Comparison of ENCODE assay signal across 1 cellular context in the genomic region with DNA sequence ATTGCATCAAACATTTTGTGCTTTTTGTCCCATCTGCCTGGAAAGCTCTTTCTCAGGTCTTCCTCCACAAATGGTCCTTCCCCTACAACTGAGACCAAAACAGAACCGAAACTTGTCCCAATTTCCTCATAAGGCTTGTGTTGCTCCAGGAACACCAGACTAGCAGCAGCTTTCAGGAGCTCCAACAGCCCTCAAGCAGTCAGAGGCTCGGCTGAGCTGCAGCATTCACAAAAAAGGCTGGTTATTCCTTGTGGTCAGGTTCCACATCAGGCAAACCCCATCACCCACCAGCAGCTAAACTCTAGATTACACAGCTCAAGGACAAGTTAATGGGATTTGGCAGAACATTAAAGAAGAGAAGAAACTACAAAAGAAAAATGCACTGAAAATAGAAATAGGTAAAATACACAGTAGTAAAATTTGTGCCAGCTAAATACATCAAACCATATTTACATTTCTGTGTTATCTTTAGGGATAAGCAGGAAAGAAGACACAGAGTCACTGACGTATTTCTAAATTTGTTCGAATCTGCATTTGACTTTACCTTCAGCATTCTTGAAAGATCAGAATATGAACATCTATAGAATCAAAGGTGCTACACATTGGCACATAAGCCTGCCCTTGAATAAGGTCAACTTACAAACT.
TF ChIP-seq lines count a peak whose summit lies in the region.

No MANE protein-coding gene starts in this region.

TF ChIP-seq in HepG2, 621 proteins besides CTCF, POLR2A, EP300 and RAD21 (continued from another document and continues in another):
- TF ChIP-seq, protein P1, sequence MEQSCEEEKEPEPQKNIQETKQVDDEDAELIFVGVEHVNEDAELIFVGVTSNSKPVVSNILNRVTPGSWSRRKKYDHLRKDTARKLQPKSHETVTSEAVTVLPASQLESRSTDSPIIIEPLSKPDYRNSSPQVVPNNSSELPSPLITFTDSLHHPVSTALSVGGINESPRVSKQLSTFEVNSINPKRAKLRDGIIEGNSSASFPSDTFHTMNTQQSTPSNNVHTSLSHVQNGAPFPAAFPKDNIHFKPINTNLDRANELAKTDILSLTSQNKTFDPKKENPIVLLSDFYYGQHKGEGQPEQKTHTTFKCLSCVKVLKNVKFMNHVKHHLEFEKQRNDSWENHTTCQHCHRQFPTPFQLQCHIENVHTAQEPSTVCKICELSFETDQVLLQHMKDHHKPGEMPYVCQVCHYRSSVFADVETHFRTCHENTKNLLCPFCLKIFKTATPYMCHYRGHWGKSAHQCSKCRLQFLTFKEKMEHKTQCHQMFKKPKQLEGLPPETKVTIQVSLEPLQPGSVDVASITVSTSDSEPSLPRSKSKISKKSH (CRISPR knock-in tag; IDR thresholded peaks at IDR 0.05; ENCODE audit: borderline replicate concordance), result no peak
- TF ChIP-seq, protein P2, sequence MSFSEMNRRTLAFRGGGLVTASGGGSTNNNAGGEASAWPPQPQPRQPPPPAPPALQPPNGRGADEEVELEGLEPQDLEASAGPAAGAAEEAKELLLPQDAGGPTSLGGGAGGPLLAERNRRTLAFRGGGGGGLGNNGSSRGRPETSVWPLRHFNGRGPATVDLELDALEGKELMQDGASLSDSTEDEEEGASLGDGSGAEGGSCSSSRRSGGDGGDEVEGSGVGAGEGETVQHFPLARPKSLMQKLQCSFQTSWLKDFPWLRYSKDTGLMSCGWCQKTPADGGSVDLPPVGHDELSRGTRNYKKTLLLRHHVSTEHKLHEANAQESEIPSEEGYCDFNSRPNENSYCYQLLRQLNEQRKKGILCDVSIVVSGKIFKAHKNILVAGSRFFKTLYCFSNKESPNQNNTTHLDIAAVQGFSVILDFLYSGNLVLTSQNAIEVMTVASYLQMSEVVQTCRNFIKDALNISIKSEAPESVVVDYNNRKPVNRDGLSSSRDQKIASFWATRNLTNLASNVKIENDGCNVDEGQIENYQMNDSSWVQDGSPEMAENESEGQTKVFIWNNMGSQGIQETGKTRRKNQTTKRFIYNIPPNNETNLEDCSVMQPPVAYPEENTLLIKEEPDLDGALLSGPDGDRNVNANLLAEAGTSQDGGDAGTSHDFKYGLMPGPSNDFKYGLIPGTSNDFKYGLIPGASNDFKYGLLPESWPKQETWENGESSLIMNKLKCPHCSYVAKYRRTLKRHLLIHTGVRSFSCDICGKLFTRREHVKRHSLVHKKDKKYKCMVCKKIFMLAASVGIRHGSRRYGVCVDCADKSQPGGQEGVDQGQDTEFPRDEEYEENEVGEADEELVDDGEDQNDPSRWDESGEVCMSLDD (CRISPR knock-in tag; IDR thresholded peaks at IDR 0.05; ENCODE audit: borderline replicate concordance), result 0 out of 2 replicates have a peak, but pooled peaks have one; percentile 36
- TF ChIP-seq ZNF143 (CRISPR knock-in tag; IDR thresholded peaks at IDR 0.05) (no peak), MYNN (CRISPR knock-in tag; IDR thresholded peaks at IDR 0.05; ENCODE audit: low read depth) (no peak), ELF3 (CRISPR knock-in tag; IDR thresholded peaks at IDR 0.05) (peak; percentile 72; the same call in 1 of the 2 replicates), DMAP1 (CRISPR knock-in tag; IDR thresholded peaks at IDR 0.05) (no peak), NFYC (CRISPR knock-in tag; IDR thresholded peaks at IDR 0.05) (no peak), ZNF124 (CRISPR knock-in tag; IDR thresholded peaks at IDR 0.05) (peak; percentile 26; the same call in 1 of the 2 replicates), HOXA3 (CRISPR knock-in tag; IDR thresholded peaks at IDR 0.05) (no peak; the same call in 1 of the 2 replicates), ZZZ3 (CRISPR knock-in tag; IDR thresholded peaks at IDR 0.05; ENCODE audit: borderline replicate concordance) (no peak), ZNF136 (CRISPR knock-in tag; IDR thresholded peaks at IDR 0.05; ENCODE audit: low read depth) (0 out of 2 replicates have a peak, but pooled peaks have one; percentile 14), ARNT2 (CRISPR knock-in tag; IDR thresholded peaks at IDR 0.05; ENCODE audit: low read depth) (no peak), IRX3 (CRISPR knock-in tag; IDR thresholded peaks at IDR 0.05; ENCODE audit: borderline replicate concordance, low read depth) (no peak), ZNF460 (CRISPR knock-in tag; IDR thresholded peaks at IDR 0.05; ENCODE audit: borderline replicate concordance) (no peak), ZNF562 (CRISPR knock-in tag; IDR thresholded peaks at IDR 0.05; ENCODE audit: borderline replicate concordance) (no peak), CENPT (CRISPR knock-in tag; IDR thresholded peaks at IDR 0.05; ENCODE audit: low read depth) (no peak), SP140L (CRISPR knock-in tag; IDR thresholded peaks at IDR 0.05; ENCODE audit: borderline replicate concordance) (no peak), NFE2 (CRISPR knock-in tag; IDR thresholded peaks at IDR 0.05) (no peak), MIER2 (CRISPR knock-in tag; IDR thresholded peaks at IDR 0.05) (no peak; the same call in 1 of the 2 replicates), ZNF343 (CRISPR knock-in tag; IDR thresholded peaks at IDR 0.05) (no peak), SMC3 (IDR thresholded peaks at IDR 0.05; ENCODE audit: low read length) (no peak), JUNB (CRISPR knock-in tag; IDR thresholded peaks at IDR 0.05; ENCODE audit: borderline replicate concordance) (peak; percentile 62; the same call in 1 of the 2 replicates), TARDBP (CRISPR knock-in tag; IDR thresholded peaks at IDR 0.05) (no peak), ZNF34 (CRISPR knock-in tag; IDR thresholded peaks at IDR 0.05; ENCODE audit: borderline replicate concordance) (no peak), SETDB1 (CRISPR knock-in tag; IDR thresholded peaks at IDR 0.05; ENCODE audit: borderline replicate concordance) (no peak), ZNF235 (CRISPR knock-in tag; IDR thresholded peaks at IDR 0.05; ENCODE audit: borderline replicate concordance) (no peak)
- TF ChIP-seq, protein P3, sequence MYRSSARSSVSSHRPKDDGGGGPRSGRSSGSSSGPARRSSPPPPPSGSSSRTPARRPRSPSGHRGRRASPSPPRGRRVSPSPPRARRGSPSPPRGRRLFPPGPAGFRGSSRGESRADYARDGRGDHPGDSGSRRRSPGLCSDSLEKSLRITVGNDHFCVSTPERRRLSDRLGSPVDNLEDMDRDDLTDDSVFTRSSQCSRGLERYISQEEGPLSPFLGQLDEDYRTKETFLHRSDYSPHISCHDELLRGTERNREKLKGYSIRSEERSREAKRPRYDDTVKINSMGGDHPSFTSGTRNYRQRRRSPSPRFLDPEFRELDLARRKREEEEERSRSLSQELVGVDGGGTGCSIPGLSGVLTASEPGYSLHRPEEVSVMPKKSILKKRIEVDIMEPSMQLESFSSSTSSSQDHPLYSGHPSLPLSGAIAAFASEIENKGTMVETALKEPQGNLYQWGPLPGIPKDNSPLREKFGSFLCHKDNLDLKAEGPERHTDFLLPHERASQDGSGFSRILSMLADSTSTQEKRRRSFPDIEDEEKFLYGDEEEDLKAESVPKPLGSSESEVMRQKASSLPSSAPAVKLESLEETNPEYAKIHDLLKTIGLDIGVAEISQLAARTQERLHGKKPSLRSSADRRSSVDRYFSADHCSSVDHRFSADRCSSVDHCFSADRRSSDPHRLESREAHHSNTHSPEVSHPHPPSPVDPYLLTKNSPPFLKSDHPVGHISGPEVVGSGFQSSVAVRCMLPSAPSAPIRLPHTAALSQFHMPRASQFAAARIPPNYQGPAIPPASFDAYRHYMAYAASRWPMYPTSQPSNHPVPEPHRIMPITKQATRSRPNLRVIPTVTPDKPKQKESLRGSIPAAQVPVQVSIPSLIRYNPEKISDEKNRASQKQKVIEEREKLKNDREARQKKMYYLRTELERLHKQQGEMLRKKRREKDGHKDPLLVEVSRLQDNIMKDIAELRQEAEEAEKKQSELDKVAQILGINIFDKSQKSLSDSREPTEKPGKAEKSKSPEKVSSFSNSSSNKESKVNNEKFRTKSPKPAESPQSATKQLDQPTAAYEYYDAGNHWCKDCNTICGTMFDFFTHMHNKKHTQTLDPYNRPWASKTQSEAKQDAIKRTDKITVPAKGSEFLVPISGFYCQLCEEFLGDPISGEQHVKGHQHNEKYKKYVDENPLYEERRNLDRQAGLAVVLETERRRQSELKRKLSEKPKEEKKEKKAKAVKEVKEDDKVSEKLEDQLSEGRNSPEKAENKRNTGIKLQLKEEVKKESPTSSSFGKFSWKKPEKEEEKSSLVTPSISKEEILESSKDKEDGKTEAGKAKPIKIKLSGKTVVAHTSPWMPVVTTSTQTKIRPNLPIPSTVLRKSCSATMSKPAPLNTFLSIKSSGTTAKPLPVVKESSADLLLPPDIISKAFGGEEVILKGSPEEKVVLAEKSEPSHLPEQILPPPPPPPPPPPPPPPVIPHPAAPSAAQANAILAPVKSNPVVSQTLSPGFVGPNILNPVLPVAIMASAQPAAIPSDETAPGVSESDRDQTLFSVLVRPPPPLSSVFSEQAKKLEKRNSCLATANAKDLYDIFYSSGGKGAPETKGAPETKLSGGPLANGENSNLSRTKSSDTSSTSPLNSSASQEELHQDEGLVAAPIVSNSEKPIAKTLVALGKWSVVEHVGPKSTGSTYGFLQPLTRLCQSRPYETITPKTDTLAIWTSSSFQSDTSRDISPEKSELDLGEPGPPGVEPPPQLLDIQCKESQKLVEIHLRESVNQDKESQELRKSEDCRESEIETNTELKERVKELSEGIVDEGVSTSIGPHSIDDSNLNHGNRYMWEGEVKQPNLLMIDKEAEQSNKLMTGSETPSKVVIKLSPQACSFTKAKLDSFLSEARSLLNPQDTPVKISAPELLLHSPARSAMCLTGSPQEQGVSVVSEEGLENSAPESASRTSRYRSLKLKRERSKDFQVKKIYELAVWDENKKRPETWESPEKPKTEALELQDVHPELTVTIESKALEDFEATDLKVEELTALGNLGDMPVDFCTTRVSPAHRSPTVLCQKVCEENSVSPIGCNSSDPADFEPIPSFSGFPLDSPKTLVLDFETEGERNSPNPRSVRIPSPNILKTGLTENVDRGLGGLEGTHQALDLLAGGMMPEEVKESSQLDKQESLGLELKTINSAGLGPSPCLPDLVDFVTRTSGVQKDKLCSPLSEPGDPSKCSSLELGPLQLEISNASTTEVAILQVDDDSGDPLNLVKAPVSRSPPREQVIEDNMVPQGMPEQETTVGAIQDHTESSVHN (CRISPR knock-in tag; IDR thresholded peaks at IDR 0.05), result no peak
- TF ChIP-seq, protein P4, sequence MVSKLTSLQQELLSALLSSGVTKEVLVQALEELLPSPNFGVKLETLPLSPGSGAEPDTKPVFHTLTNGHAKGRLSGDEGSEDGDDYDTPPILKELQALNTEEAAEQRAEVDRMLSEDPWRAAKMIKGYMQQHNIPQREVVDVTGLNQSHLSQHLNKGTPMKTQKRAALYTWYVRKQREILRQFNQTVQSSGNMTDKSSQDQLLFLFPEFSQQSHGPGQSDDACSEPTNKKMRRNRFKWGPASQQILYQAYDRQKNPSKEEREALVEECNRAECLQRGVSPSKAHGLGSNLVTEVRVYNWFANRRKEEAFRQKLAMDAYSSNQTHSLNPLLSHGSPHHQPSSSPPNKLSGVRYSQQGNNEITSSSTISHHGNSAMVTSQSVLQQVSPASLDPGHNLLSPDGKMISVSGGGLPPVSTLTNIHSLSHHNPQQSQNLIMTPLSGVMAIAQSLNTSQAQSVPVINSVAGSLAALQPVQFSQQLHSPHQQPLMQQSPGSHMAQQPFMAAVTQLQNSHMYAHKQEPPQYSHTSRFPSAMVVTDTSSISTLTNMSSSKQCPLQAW (CRISPR knock-in tag; IDR thresholded peaks at IDR 0.05), result no peak
- TF ChIP-seq, protein P5, sequence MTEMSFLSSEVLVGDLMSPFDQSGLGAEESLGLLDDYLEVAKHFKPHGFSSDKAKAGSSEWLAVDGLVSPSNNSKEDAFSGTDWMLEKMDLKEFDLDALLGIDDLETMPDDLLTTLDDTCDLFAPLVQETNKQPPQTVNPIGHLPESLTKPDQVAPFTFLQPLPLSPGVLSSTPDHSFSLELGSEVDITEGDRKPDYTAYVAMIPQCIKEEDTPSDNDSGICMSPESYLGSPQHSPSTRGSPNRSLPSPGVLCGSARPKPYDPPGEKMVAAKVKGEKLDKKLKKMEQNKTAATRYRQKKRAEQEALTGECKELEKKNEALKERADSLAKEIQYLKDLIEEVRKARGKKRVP (CRISPR knock-in tag; IDR thresholded peaks at IDR 0.05), result 0 out of 4 replicates have a peak, but pooled peaks of 1 of the 2 experiments have one; percentile 30
- TF ChIP-seq, protein P6, sequence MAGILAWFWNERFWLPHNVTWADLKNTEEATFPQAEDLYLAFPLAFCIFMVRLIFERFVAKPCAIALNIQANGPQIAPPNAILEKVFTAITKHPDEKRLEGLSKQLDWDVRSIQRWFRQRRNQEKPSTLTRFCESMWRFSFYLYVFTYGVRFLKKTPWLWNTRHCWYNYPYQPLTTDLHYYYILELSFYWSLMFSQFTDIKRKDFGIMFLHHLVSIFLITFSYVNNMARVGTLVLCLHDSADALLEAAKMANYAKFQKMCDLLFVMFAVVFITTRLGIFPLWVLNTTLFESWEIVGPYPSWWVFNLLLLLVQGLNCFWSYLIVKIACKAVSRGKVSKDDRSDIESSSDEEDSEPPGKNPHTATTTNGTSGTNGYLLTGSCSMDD (CRISPR knock-in tag; IDR thresholded peaks at IDR 0.05), result no peak
- TF ChIP-seq, protein P7, sequence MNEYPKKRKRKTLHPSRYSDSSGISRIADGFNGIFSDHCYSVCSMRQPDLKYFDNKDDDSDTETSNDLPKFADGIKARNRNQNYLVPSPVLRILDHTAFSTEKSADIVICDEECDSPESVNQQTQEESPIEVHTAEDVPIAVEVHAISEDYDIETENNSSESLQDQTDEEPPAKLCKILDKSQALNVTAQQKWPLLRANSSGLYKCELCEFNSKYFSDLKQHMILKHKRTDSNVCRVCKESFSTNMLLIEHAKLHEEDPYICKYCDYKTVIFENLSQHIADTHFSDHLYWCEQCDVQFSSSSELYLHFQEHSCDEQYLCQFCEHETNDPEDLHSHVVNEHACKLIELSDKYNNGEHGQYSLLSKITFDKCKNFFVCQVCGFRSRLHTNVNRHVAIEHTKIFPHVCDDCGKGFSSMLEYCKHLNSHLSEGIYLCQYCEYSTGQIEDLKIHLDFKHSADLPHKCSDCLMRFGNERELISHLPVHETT (CRISPR knock-in tag; conservative IDR thresholded peaks at IDR 0.05), result peak; percentile 26; the same call in 1 of the 2 replicates
- TF ChIP-seq, protein P8, sequence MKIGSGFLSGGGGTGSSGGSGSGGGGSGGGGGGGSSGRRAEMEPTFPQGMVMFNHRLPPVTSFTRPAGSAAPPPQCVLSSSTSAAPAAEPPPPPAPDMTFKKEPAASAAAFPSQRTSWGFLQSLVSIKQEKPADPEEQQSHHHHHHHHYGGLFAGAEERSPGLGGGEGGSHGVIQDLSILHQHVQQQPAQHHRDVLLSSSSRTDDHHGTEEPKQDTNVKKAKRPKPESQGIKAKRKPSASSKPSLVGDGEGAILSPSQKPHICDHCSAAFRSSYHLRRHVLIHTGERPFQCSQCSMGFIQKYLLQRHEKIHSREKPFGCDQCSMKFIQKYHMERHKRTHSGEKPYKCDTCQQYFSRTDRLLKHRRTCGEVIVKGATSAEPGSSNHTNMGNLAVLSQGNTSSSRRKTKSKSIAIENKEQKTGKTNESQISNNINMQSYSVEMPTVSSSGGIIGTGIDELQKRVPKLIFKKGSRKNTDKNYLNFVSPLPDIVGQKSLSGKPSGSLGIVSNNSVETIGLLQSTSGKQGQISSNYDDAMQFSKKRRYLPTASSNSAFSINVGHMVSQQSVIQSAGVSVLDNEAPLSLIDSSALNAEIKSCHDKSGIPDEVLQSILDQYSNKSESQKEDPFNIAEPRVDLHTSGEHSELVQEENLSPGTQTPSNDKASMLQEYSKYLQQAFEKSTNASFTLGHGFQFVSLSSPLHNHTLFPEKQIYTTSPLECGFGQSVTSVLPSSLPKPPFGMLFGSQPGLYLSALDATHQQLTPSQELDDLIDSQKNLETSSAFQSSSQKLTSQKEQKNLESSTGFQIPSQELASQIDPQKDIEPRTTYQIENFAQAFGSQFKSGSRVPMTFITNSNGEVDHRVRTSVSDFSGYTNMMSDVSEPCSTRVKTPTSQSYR (CRISPR knock-in tag; IDR thresholded peaks at IDR 0.05; ENCODE audit: borderline replicate concordance), result peak; percentile 63; the same call in 1 of the 2 replicates
